Comparison of ENCODE assay signal across 1 cellular context in genomic region chr3:187072582-187072981, GRCh38.
TF ChIP-seq lines count a peak whose summit lies in the region.

No MANE protein-coding gene starts in this region.

TF ChIP-seq in GM12878, 131 proteins besides CTCF, POLR2A, EP300 and RAD21 (continued from another document):
- no peak for TF ChIP-seq USF2 (IDR thresholded peaks at IDR 0.05; ENCODE audit: borderline replicate concordance, low read depth, low read length)
- no peak for TF ChIP-seq MTA3 (IDR thresholded peaks at IDR 0.05; ENCODE audit: borderline replicate concordance, low read length)
- TF ChIP-seq, protein P1, sequence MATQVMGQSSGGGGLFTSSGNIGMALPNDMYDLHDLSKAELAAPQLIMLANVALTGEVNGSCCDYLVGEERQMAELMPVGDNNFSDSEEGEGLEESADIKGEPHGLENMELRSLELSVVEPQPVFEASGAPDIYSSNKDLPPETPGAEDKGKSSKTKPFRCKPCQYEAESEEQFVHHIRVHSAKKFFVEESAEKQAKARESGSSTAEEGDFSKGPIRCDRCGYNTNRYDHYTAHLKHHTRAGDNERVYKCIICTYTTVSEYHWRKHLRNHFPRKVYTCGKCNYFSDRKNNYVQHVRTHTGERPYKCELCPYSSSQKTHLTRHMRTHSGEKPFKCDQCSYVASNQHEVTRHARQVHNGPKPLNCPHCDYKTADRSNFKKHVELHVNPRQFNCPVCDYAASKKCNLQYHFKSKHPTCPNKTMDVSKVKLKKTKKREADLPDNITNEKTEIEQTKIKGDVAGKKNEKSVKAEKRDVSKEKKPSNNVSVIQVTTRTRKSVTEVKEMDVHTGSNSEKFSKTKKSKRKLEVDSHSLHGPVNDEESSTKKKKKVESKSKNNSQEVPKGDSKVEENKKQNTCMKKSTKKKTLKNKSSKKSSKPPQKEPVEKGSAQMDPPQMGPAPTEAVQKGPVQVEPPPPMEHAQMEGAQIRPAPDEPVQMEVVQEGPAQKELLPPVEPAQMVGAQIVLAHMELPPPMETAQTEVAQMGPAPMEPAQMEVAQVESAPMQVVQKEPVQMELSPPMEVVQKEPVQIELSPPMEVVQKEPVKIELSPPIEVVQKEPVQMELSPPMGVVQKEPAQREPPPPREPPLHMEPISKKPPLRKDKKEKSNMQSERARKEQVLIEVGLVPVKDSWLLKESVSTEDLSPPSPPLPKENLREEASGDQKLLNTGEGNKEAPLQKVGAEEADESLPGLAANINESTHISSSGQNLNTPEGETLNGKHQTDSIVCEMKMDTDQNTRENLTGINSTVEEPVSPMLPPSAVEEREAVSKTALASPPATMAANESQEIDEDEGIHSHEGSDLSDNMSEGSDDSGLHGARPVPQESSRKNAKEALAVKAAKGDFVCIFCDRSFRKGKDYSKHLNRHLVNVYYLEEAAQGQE (IDR thresholded peaks at IDR 0.05; ENCODE audit: low read depth, low read length) = no peak
- TF ChIP-seq ASH2L (IDR thresholded peaks at IDR 0.05; ENCODE audit: borderline replicate concordance, low read depth) = no peak
- no peak for TF ChIP-seq SREBF2 (IDR thresholded peaks at IDR 0.05; ENCODE audit: low read length)
- TF ChIP-seq SMAD5 (IDR thresholded peaks at IDR 0.05; ENCODE audit: low read depth) = no peak
- no peak for TF ChIP-seq CREM (IDR thresholded peaks at IDR 0.05; ENCODE audit: low read depth)
- no peak for TF ChIP-seq CBFB (IDR thresholded peaks at IDR 0.05; ENCODE audit: low read depth)
- TF ChIP-seq USF1 (IDR thresholded peaks at IDR 0.05; ENCODE audit: borderline replicate concordance, extremely low read length, insufficient read depth, low read depth, low read length) = no peak
- TF ChIP-seq NFYA (IDR thresholded peaks at IDR 0.05; ENCODE audit: borderline replicate concordance, low read depth, low read length) = no peak
- TF ChIP-seq, protein P2, sequence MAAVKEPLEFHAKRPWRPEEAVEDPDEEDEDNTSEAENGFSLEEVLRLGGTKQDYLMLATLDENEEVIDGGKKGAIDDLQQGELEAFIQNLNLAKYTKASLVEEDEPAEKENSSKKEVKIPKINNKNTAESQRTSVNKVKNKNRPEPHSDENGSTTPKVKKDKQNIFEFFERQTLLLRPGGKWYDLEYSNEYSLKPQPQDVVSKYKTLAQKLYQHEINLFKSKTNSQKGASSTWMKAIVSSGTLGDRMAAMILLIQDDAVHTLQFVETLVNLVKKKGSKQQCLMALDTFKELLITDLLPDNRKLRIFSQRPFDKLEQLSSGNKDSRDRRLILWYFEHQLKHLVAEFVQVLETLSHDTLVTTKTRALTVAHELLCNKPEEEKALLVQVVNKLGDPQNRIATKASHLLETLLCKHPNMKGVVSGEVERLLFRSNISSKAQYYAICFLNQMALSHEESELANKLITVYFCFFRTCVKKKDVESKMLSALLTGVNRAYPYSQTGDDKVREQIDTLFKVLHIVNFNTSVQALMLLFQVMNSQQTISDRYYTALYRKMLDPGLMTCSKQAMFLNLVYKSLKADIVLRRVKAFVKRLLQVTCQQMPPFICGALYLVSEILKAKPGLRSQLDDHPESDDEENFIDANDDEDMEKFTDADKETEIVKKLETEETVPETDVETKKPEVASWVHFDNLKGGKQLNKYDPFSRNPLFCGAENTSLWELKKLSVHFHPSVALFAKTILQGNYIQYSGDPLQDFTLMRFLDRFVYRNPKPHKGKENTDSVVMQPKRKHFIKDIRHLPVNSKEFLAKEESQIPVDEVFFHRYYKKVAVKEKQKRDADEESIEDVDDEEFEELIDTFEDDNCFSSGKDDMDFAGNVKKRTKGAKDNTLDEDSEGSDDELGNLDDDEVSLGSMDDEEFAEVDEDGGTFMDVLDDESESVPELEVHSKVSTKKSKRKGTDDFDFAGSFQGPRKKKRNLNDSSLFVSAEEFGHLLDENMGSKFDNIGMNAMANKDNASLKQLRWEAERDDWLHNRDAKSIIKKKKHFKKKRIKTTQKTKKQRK (IDR thresholded peaks at IDR 0.05; ENCODE audit: low read depth, low read length) = no peak
